In genomic region chr2:68372435-68372834, GRCh38 we compare ENCODE assay signal across 22 cellular contexts. TPM values are rescaled to one million over a fixed set of nuclear protein-coding genes. Genes with fewer than 3 reads are reported as not detected.
DNase-seq lines count a peak whose midpoint lies in the region; ATAC-seq lines count a peak whose summit lies in the region.
"Had no signal": no experiment of that assay in that cellular context is flagged by ENCODE, and none has a peak within 500 bp of the region (broad histone marks: within the 10 kb centered on the region; RNA-seq: fewer than 3 reads in every experiment).

No MANE protein-coding gene starts in this region.

- intact Hi-C loops in activated T-helper 1 cell treated with anti-CD3 and anti-CD28 coated beads, Interleukin-12 subunit alpha, Interleukin-12 subunit beta, Interleukin-2, Interleukin-4 antibody, amounts not matched to agents 30 ng/mL and 10 ng/mL and 1 ng/mL, durations not matched to agents 14 hours and 24 hours and 36 hours (cut with micrococcal nuclease), result no loop called here

- no peak for ATAC-seq in memory B cell (ENCODE audit: low read depth)
- ATAC-seq in HG02938 (IDR thresholded peaks at IDR 0.05; ENCODE audit: unreplicated experiment), result no peak

- peaks cover 38 to 100% (median 95%) of the 10 kb centered on the region in 11 experiments for H3K36me3 ChIP-seq in BLaER1 treated with 17β-estradiol and CSF1 and Interleukin-3, amounts not matched to agents 10 nM and 100 nM
- H3K36me3 ChIP-seq in CD8-positive, alpha-beta memory T cell (ENCODE audit: insufficient read depth, low read length), result no peaks in the 10 kb centered on the region
- no peaks in the 10 kb centered on the region for H3K36me3 ChIP-seq in KOPT-K1 (ENCODE audit: insufficient read depth, low read length)

- H3K27me3 ChIP-seq in BLaER1 treated with 17β-estradiol and CSF1 and Interleukin-3, amounts not matched to agents 10 nM and 100 nM, result no peaks in the 10 kb centered on the region
- H3K27me3 ChIP-seq in CD8-positive, alpha-beta memory T cell (ENCODE audit: insufficient read depth, low read length, poor library complexity, severe bottlenecking), result no peaks in the 10 kb centered on the region

- CTCF ChIA-PET in CD8-positive, alpha-beta memory T cell (lab: Charles Lee), result interaction anchor here (1.5 to 2.2 kb wide), 2 partner anchors 12 to 69 kb away, joined by 5 to 15 read pairs; no protein-coding TSS in a partner anchor

- H3K9ac ChIP-seq in BLaER1 treated with 17β-estradiol and CSF1 and Interleukin-3, amounts not matched to agents 10 nM and 100 nM, result no peak overlapping the region

- peaks cover 75 to 100% (median 93%) of the 10 kb centered on the region in 11 experiments for H4K20me1 ChIP-seq in BLaER1 treated with 17β-estradiol and CSF1 and Interleukin-3, amounts not matched to agents 10 nM and 100 nM

- no peak overlapping the region for H3K27ac ChIP-seq in BLaER1 treated with 17β-estradiol and CSF1 and Interleukin-3, amounts not matched to agents 10 nM and 100 nM
- H3K27ac ChIP-seq in CD8-positive, alpha-beta memory T cell (ENCODE audit: low read depth, low read length), result no peak overlapping the region
- peak overlapping the region; percentile 37 for H3K27ac ChIP-seq in KOPT-K1 (ENCODE audit: low read depth, low read length, poor library complexity, severe bottlenecking)

- peak overlapping the region in 7 of 11 experiments; percentile 17 to 98 (median 91); a peak in 10 of 22 replicates for H3K4me2 ChIP-seq in BLaER1 treated with 17β-estradiol and CSF1 and Interleukin-3, amounts not matched to agents 10 nM and 100 nM

- peaks cover 0 to 11% (median 0%) of the 10 kb centered on the region in 11 experiments; a peak in 5 of 22 replicates for H3K9me3 ChIP-seq in BLaER1 treated with 17β-estradiol and CSF1 and Interleukin-3, amounts not matched to agents 10 nM and 100 nM (replicated peaks in 1 of 11)
- H3K9me3 ChIP-seq in CD8-positive, alpha-beta memory T cell (ENCODE audit: low read length), result no peaks in the 10 kb centered on the region
- no peaks in the 10 kb centered on the region for H3K9me3 ChIP-seq in KOPT-K1 (ENCODE audit: insufficient read depth, low read length, poor library complexity, severe bottlenecking)

- peaks cover 0 to 1% of the 10 kb centered on the region in 2 donors for H3K27me3 Mint-ChIP-seq in CD8-positive, alpha-beta memory T cell
- H3K27me3 Mint-ChIP-seq in memory B cell, result no peaks in the 10 kb centered on the region
- H3K27me3 Mint-ChIP-seq in activated T-helper 1 cell treated with anti-CD3 and anti-CD28 coated beads, Interleukin-12 subunit alpha, Interleukin-12 subunit beta, Interleukin-2, Interleukin-4 antibody, amounts not matched to agents 30 ng/mL and 10 ng/mL and 1 ng/mL, durations not matched to agents 14 hours and 24 hours and 36 hours (ENCODE audit: insufficient read depth), result peaks cover 17% of the 10 kb centered on the region
- H3K27me3 Mint-ChIP-seq: CD4-positive, alpha-beta memory T cell had no signal

- peaks cover 76 to 92% (median 89%) of the 10 kb centered on the region in 3 donors for H3K4me1 Mint-ChIP-seq in CD8-positive, alpha-beta memory T cell
- peaks cover 75% of the 10 kb centered on the region for H3K4me1 Mint-ChIP-seq in memory B cell
- H3K4me1 Mint-ChIP-seq in activated T-helper 1 cell treated with anti-CD3 and anti-CD28 coated beads, Interleukin-12 subunit alpha, Interleukin-12 subunit beta, Interleukin-2, Interleukin-4 antibody, amounts not matched to agents 30 ng/mL and 10 ng/mL and 1 ng/mL, durations not matched to agents 14 hours and 24 hours and 36 hours (ENCODE audit: low read depth), result peaks cover 25% of the 10 kb centered on the region

- POLR2A ChIA-PET in CD8-positive, alpha-beta memory T cell (lab: Charles Lee), result no interaction called here

- peak overlapping the region; percentile 50 to 85 (median 67) for H3K27ac Mint-ChIP-seq in CD8-positive, alpha-beta memory T cell
- peak overlapping the region; percentile 68 for H3K27ac Mint-ChIP-seq in memory B cell
- H3K27ac Mint-ChIP-seq in activated T-helper 1 cell treated with anti-CD3 and anti-CD28 coated beads, Interleukin-12 subunit alpha, Interleukin-12 subunit beta, Interleukin-2, Interleukin-4 antibody, amounts not matched to agents 30 ng/mL and 10 ng/mL and 1 ng/mL, durations not matched to agents 14 hours and 24 hours and 36 hours, result no peak overlapping the region

- H3K4me3 Mint-ChIP-seq in CD8-positive, alpha-beta memory T cell, result peak overlapping the region; percentile 55 to 78 (median 71)
- H3K4me3 Mint-ChIP-seq in memory B cell, result peak overlapping the region; percentile 6
- H3K4me3 Mint-ChIP-seq in activated T-helper 1 cell treated with anti-CD3 and anti-CD28 coated beads, Interleukin-12 subunit alpha, Interleukin-12 subunit beta, Interleukin-2, Interleukin-4 antibody, amounts not matched to agents 30 ng/mL and 10 ng/mL and 1 ng/mL, durations not matched to agents 14 hours and 24 hours and 36 hours, result no peak overlapping the region

- in situ Hi-C loops in G401 (cut with HindIII; ENCODE audit: low sequenced_read_pairs), result no loop called here

- no peak for DNase-seq in CD8-positive, alpha-beta memory T cell
- DNase-seq in memory B cell (ENCODE audit: low spot score in 2 of 2), result no peak
- no peak for DNase-seq in Ammon's horn (ENCODE audit: low spot score)
- no peak for DNase-seq in G401 (ENCODE audit: low spot score)
- no peak for DNase-seq in activated T-helper 1 cell treated with anti-CD3 and anti-CD28 coated beads, Interleukin-12 subunit alpha, Interleukin-12 subunit beta, Interleukin-2, Interleukin-4 antibody, amounts not matched to agents 30 ng/mL and 10 ng/mL and 1 ng/mL, durations not matched to agents 14 hours and 24 hours and 36 hours (ENCODE audit: low spot score)
- DNase-seq: ACHN; AML-193; CD4-positive, alpha-beta memory T cell; DND-41; GDM1; GOT3; KG1; NCI-H1048; NCI-H1436 treated with DMSO at 0.1 percent for 48 hours; NCI-H2081 treated with DMSO at 0.1 percent for 48 hours; NCI-H510A treated with DMSO at 0.1 percent for 48 hours; NCI-H82 had no signal

- H3K36me3 Mint-ChIP-seq in CD8-positive, alpha-beta memory T cell, result peaks cover 20 to 36% (median 29%) of the 10 kb centered on the region in 3 donors
- peaks cover 36% of the 10 kb centered on the region for H3K36me3 Mint-ChIP-seq in memory B cell
- H3K36me3 Mint-ChIP-seq in activated T-helper 1 cell treated with anti-CD3 and anti-CD28 coated beads, Interleukin-12 subunit alpha, Interleukin-12 subunit beta, Interleukin-2, Interleukin-4 antibody, amounts not matched to agents 30 ng/mL and 10 ng/mL and 1 ng/mL, durations not matched to agents 14 hours and 24 hours and 36 hours (ENCODE audit: low read depth), result peaks cover 5% of the 10 kb centered on the region

- H3K9me3 Mint-ChIP-seq in CD8-positive, alpha-beta memory T cell, result peaks cover 2 to 7% (median 3%) of the 10 kb centered on the region in 5 donors
- H3K9me3 Mint-ChIP-seq in memory B cell, result no peaks in the 10 kb centered on the region
- H3K9me3 Mint-ChIP-seq in activated T-helper 1 cell treated with anti-CD3 and anti-CD28 coated beads, Interleukin-12 subunit alpha, Interleukin-12 subunit beta, Interleukin-2, Interleukin-4 antibody, amounts not matched to agents 30 ng/mL and 10 ng/mL and 1 ng/mL, durations not matched to agents 14 hours and 24 hours and 36 hours, result peaks cover 12% of the 10 kb centered on the region

- H3K4me3 ChIP-seq in BLaER1 treated with 17β-estradiol and CSF1 and Interleukin-3, amounts not matched to agents 10 nM and 100 nM, result no peak overlapping the region
- peak overlapping the region; percentile 0 for H3K4me3 ChIP-seq in CD8-positive, alpha-beta memory T cell (ENCODE audit: low read length)

- peaks cover 61 to 95% (median 83%) of the 10 kb centered on the region in 10 experiments for H3K4me1 ChIP-seq in BLaER1 treated with 17β-estradiol and CSF1 and Interleukin-3, amounts not matched to agents 10 nM and 100 nM
- H3K4me1 ChIP-seq in CD8-positive, alpha-beta memory T cell (ENCODE audit: insufficient read depth, low read length), result peaks cover 34% of the 10 kb centered on the region

RNA-seq across cellular contexts. Expression of gene PLEK, which starts 7.4 kb away (rescaled TPM):
- total RNA-seq in CD8-positive, alpha-beta memory T cell, result 10 to 100 TPM; 21.3 to 23.0 TPM
- 135 TPM for polyA plus RNA-seq in CD8-positive, alpha-beta memory T cell
- not detected in 2 replicates for total RNA-seq in G401 (2014; rRNA removed; shearing (Covaris generic))
- 3.2 TPM in 2 replicates for total RNA-seq in activated T-helper 1 cell treated with anti-CD3 and anti-CD28 coated beads, Interleukin-12 subunit alpha, Interleukin-12 subunit beta, Interleukin-2, Interleukin-4 antibody, amounts not matched to agents 30 ng/mL and 10 ng/mL and 1 ng/mL, durations not matched to agents 14 hours and 24 hours and 36 hours
- total RNA-seq: MCF 10A, SK-MEL-5 had no signal

RNA-seq across cellular contexts. Expression of gene CNRIP1, which starts 52.7 kb away (rescaled TPM):
- under 1 TPM in 1 of 2 experiments, not detected in 1; 0.11 TPM for total RNA-seq in CD8-positive, alpha-beta memory T cell
- polyA plus RNA-seq in CD8-positive, alpha-beta memory T cell, result not detected
- total RNA-seq in G401 (2014; rRNA removed; shearing (Covaris generic)), result 8.4 and 19.8 TPM in 2 replicates
- total RNA-seq in activated T-helper 1 cell treated with anti-CD3 and anti-CD28 coated beads, Interleukin-12 subunit alpha, Interleukin-12 subunit beta, Interleukin-2, Interleukin-4 antibody, amounts not matched to agents 30 ng/mL and 10 ng/mL and 1 ng/mL, durations not matched to agents 14 hours and 24 hours and 36 hours, result not detected in 2 replicates
- polyA plus RNA-seq: CD4-positive, alpha-beta memory T cell had no signal
